11 cellular contexts compared by ENCODE assay signal in genomic region chr3:184815046-184815930, GRCh38. TPM values are rescaled to one million over a fixed set of nuclear protein-coding genes. Genes with fewer than 3 reads are reported as not detected.
DNase-seq lines count a peak whose midpoint lies in the region; ATAC-seq and TF ChIP-seq lines count a peak whose summit lies in the region.
"Had no signal": no experiment of that assay in that cellular context is flagged by ENCODE, and none has a peak within 500 bp of the region (broad histone marks: within the 10 kb centered on the region; RNA-seq: fewer than 3 reads in every experiment).

No MANE protein-coding gene starts in this region.

- TF ChIP-seq POLR2A in heart left ventricle (IDR thresholded peaks at IDR 0.05), result no peak
- no peak for TF ChIP-seq POLR2A in spleen (IDR thresholded peaks at IDR 0.05)

- no peaks in the 10 kb centered on the region for H3K9me3 ChIP-seq in heart left ventricle
- H3K9me3 ChIP-seq in spleen, result no peaks in the 10 kb centered on the region

- intact Hi-C loops in heart left ventricle (cut with DNase I), result no loop called here
- intact Hi-C loops in left cardiac atrium (cut with DNase I), result no loop called here
- intact Hi-C loops in spleen (cut with DNase I; ENCODE audit: low total_unique reads), result no loop called here

- no peak for TF ChIP-seq CTCF in heart left ventricle (IDR thresholded peaks at IDR 0.05)
- TF ChIP-seq CTCF in spleen (IDR thresholded peaks at IDR 0.05 in 8 of 11, conservative IDR thresholded peaks at IDR 0.05 in 3 of 11), result no peak

- H3K36me3 ChIP-seq in heart left ventricle (peaks cover 0 to 13% (median 0%) of the 10 kb centered on the region in 9 donors), spleen (peaks cover 0 to 20% (median 6%) of the 10 kb centered on the region in 6 donors)

- ATAC-seq in heart left ventricle (no peak), left cardiac atrium (no peak)

- no peaks in the 10 kb centered on the region for H3K27me3 ChIP-seq in heart left ventricle
- H3K27me3 ChIP-seq in spleen (replicated peaks in 1 of 7), result no peaks in the 10 kb centered on the region

- H3K27ac ChIP-seq in heart left ventricle, result peak overlapping the region in 10 of 12 donors; percentile 55 to 85 (median 76)
- H3K27ac ChIP-seq in spleen, result peak overlapping the region in 5 of 8 donors; percentile 17 to 94 (median 61)

- no peak for DNase-seq in heart left ventricle
- no peak for DNase-seq in left cardiac atrium
- DNase-seq in RPMI7951 (ENCODE audit: low read depth), result peak; percentile 71
- DNase-seq in dedifferentiated amniotic fluid mesenchymal stem cell (ENCODE audit: extremely low spot score), result peak; percentile 27
- no peak for DNase-seq in spleen
- no peak for DNase-seq in SKM-1 (lab: John Stamatoyannopoulos, UW; ENCODE audit: unreplicated experiment)
- DNase-seq in NCI-H69 (lab: John Stamatoyannopoulos, UW), result no peak
- no peak for DNase-seq in HuH-7.5 (ENCODE audit: low spot score)
- DNase-seq: COR-L47, left ventricle myocardium superior, NCI-H524 treated with DMSO at 0.1 percent for 48 hours had no signal

- 52 to 62% (median 57%) methylated on average over 7 of the region's 7 CpGs for WGBS in heart left ventricle, 4 donors
- WGBS in spleen, 5 donors, result 56 to 76% (median 69%) methylated on average over 7 of the region's 7 CpGs

- no peak overlapping the region for H3K4me3 ChIP-seq in heart left ventricle
- H3K4me3 ChIP-seq in spleen, result no peak overlapping the region

- H3K4me1 ChIP-seq in heart left ventricle, result peaks cover 0 to 67% (median 41%) of the 10 kb centered on the region in 12 donors
- peaks cover 11 to 75% (median 35%) of the 10 kb centered on the region in 6 donors for H3K4me1 ChIP-seq in spleen

RNA-seq across cellular contexts. Expression of gene VPS8, which starts 3.3 kb away (rescaled TPM):
- total RNA-seq in heart left ventricle, result 100 to 1,000 TPM in 2 of 9 donors, 10 to 100 TPM in 7; 46.0 to 122 (median 75.3) TPM
- polyA plus RNA-seq in heart left ventricle, result 10 to 100 TPM; 15.7 TPM
- total RNA-seq in left cardiac atrium, result 10 to 100 TPM; 26.2 to 29.1 TPM
- total RNA-seq in RPMI7951 (2014; rRNA removed; shearing (Covaris generic)), result 22.0 and 30.8 TPM in 2 replicates
- 100 to 1,000 TPM in 5 of 7 donors, 10 to 100 TPM in 2; 88.6 to 169 (median 109) TPM for total RNA-seq in spleen
- polyA plus RNA-seq in spleen, result 10 to 100 TPM in 2 of 3 donors, 1 to 10 TPM in 1; 9.1 to 12.0 (median 11.6) TPM

Comparison
In these comparisons a context has a peak if more than half of its experiments do, and no peak if none do; other contexts are left out.
1. DNase-seq: peak in RPMI7951 (single experiment) and dedifferentiated amniotic fluid mesenchymal stem cell (single experiment); none in heart left ventricle (0 of 5), left cardiac atrium (single experiment), spleen (single experiment), SKM-1 (single experiment), NCI-H69 (single experiment) and HuH-7.5 (single experiment).